8 cellular contexts compared by ENCODE assay signal in the genomic region with DNA sequence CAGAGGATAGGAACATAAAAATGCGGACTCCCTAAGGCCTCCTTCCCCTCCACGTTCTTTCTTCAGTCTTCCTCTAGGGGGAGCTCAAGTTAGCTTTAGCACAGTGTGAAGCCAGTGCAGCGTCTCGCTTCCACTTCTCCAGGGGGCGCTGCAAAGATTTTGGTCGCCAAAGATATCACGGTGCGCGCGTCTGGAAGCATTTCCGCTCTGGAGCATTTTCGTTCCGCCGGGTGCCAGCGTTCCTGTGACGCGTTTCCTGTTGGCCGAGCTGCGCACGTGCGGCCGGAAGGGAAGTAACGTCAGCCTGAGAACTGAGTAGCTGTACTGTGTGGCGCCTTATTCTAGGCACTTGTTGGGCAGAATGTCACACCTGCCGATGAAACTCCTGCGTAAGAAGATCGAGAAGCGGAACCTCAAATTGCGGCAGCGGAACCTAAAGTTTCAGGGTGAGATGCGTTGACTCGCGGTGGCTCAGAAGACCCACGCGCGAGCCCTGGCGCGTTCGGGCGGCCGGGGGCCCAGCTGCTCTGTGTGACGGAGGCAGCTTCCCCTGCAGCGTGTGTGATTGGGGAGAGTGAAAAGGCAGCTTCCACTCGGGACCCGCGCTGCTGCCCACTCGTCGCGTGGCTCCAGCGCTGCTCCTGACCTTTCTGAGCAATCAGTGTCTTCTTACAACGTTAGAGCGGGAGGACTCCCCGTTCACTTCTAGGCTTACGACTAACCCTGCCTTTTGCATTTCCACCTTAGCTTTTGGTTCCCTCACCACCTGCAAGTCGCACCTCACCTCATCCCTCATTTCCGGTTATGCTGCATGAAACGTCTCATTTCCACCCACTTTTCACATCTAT. TPM values are rescaled to one million over a fixed set of nuclear protein-coding genes. Genes with fewer than 3 reads are reported as not detected.
DNase-seq lines count a peak whose midpoint lies in the region; ATAC-seq, FAIRE-seq and TF ChIP-seq lines count a peak whose summit lies in the region.

A gene (plus strand): TSS at position 275 of the 848 bp plus-strand sequence. CDS start 87 bp downstream, at position 362.

- ATAC-seq in GM18517 (IDR thresholded peaks at IDR 0.05; ENCODE audit: unreplicated experiment) (peak; percentile 95), HG03060 (IDR thresholded peaks at IDR 0.05; ENCODE audit: low read depth, unreplicated experiment) (peak; percentile 95), gastrocnemius medialis (peak; percentile 98)

- H3K27ac ChIP-seq in gastrocnemius medialis = peak within 1 kb of the TSS; percentile 89 to 92 (median 92)

- FAIRE-seq in TTC549 (lab: Jason Lieb, UNC) = peak; percentile 97

- H3K27me3 Mint-ChIP-seq in brain = peaks cover 18% of the 10 kb centered on the region

- H3K36me3 ChIP-seq in gastrocnemius medialis = peaks cover 4 to 27% of the 10 kb centered on the region in 2 donors

- peak within 1 kb of the TSS; percentile 88 to 98 (median 93) for H3K27ac Mint-ChIP-seq in brain

- peaks cover 34% of the 10 kb centered on the region for H3K4me1 Mint-ChIP-seq in brain

- DNase-seq in 8988T (peak; percentile 27), NCI-H2107 (lab: John Stamatoyannopoulos, UW) (peak; percentile 90), iPS DF 4.7 (ENCODE audit: extremely low read depth, low spot score) (peak; percentile 93), gastrocnemius medialis (peak; percentile 94 to 95)

- H3K4me1 ChIP-seq in gastrocnemius medialis = peaks cover 18 to 27% of the 10 kb centered on the region in 2 donors

- H3K4me3 Mint-ChIP-seq in brain = peak within 1 kb of the TSS; percentile 89 to 95 (median 92)

- intact Hi-C loops in gastrocnemius medialis (cut with DNase I; ENCODE audit: low total_unique reads) = loop anchor here (1.0 to 10.0 kb wide), 6 partner anchors 189 to 1550 kb away; a partner anchor contains a TSS

- peaks cover 26% of the 10 kb centered on the region for H3K36me3 Mint-ChIP-seq in brain

- peaks cover 0 to 5% (median 0%) of the 10 kb centered on the region in 5 experiments for H3K9me3 Mint-ChIP-seq in brain

- H3K9me3 ChIP-seq in gastrocnemius medialis = no peaks in the 10 kb centered on the region

- TF ChIP-seq CTCF in brain (conservative IDR thresholded peaks at IDR 0.05) (peak; percentile 99 to 100), gastrocnemius medialis (IDR thresholded peaks at IDR 0.05 in 4 of 5, conservative IDR thresholded peaks at IDR 0.05 in 1 of 5) (peak; percentile 90 to 99 (median 99))

- in situ Hi-C loops in gastrocnemius medialis (cut with MboI; ENCODE audit: low sequenced_read_pairs in 4 of 4) = no loop called here

- H3K4me3 ChIP-seq in gastrocnemius medialis = peak within 1 kb of the TSS; percentile 80 to 87 (median 81)

- H3K27me3 ChIP-seq in gastrocnemius medialis = no peaks in the 10 kb centered on the region

- peak; percentile 63 to 68 for TF ChIP-seq POLR2A in gastrocnemius medialis (IDR thresholded peaks at IDR 0.05)

RNA-seq across cellular contexts. Expression of the gene that starts here (rescaled TPM):
- 30.6 TPM for polyA plus RNA-seq in brain (ENCODE audit: insufficient read depth, low read depth, low replicate concordance)
- 10 to 100 TPM; 21.8 to 37.1 (median 24.7) TPM for total RNA-seq in gastrocnemius medialis

Comparison
In these comparisons a context has a peak if more than half of its experiments do, and no peak if none do; other contexts are left out.
1. Peak in every context shown above with its lines: DNase-seq, ATAC-seq, H3K4me3 ChIP-seq and H3K27ac ChIP-seq.
2. DNase-seq: peak in every context shown above with its lines; median percentile 94 in gastrocnemius medialis; 93 in iPS DF 4.7; 90 in NCI-H2107; 27 in 8988T.